Comparison of ENCODE assay signal across 8 cellular contexts in the genomic region with DNA sequence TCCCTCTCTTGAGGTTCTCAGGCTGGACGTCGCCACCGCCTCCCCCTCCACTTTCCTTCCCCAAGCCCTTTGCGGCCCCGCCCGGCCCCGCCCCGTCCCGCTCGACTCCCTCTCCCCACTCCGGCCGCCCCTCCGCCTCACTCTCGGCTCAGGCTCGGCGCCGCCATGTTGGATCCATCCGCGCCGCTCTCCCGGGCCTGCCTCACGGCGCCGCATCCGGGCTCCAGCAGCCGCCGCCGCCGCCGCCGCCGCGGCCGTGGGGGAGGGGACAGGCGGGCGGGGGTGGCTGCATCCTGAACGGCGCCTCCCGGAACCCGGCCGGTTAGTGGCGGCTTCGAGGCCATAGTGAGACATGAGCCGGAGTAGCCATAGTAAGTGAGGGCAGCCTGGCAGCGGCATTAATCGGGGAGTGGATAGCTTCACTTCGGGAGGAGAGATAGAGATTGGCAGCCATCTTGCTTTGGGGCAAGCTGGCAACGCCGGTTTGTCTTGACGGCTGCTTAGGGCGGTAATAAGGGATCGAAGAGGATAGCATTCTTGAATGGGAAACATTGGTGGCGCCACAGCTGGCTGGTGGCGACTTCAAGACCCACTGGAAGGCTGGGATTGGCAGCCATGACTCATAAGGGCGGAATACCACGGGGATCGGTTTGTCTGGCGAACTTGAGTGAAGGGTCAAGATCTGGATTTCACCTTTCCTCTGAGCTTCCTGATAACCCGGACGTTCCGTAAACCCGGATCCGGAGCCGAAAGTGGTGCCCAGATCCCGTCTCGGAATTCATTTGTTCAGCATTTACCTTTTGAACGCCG. TPM values are rescaled to one million over a fixed set of nuclear protein-coding genes. Genes with fewer than 3 reads are reported as not detected.
DNase-seq lines count a peak whose midpoint lies in the region; ATAC-seq and TF ChIP-seq lines count a peak whose summit lies in the region.

TSS of gene DEDD (minus strand) at position 258 of the 810 bp plus-strand sequence. CDS start 8,205 bp downstream, outside the sequence.

- DNase-seq in NCI-H1694 treated with DMSO at 0.1 percent for 48 hours (lab: John Stamatoyannopoulos, UW) (peak; percentile 98), T-helper 17 cell (peak; percentile 81 to 89 (median 86)), amygdala (lab: John Stamatoyannopoulos, UW) (peak; percentile 53 to 97 (median 90)), left ventricle myocardium superior (peak; percentile 95), pulmonary artery endothelial cell (ENCODE audit: low read depth, low spot score) (peak; percentile 91), uterus (peak; percentile 93 to 96)

- intact Hi-C loops in left ventricle myocardium superior (cut with micrococcal nuclease), result no loop called here
- intact Hi-C loops in uterus (cut with DNase I; ENCODE audit: low total_unique reads), result no loop called here

- H3K27ac ChIP-seq in uterus, result peak within 1 kb of the TSS; percentile 97 to 99

- H3K9me3 ChIP-seq in T-helper 17 cell (ENCODE audit: control insufficient read depth, low read length, poor library complexity, severe bottlenecking) (no peaks in the 10 kb centered on the region), uterus (no peaks in the 10 kb centered on the region)

- peaks cover 0 to 10% of the 10 kb centered on the region in 2 donors for H3K4me1 ChIP-seq in uterus

- peak; percentile 68 for TF ChIP-seq POLR2A in GM15510 (IDR thresholded peaks at IDR 0.05; ENCODE audit: borderline replicate concordance, extremely low read depth, insufficient read length)
- TF ChIP-seq POLR2A in uterus (IDR thresholded peaks at IDR 0.05), result peak; percentile 54 to 64

- ATAC-seq in HG02885 (IDR thresholded peaks at IDR 0.05; ENCODE audit: poor library complexity, unreplicated experiment) (peak; percentile 94), T-helper 17 cell (peak; percentile 97), left ventricle myocardium superior (peak; percentile 94)

- peak within 1 kb of the TSS; percentile 87 to 89 for H3K4me3 ChIP-seq in uterus

- peaks cover 33% of the 10 kb centered on the region for H3K4me1 Mint-ChIP-seq in T-helper 17 cell

- H3K36me3 ChIP-seq in uterus, result no peaks in the 10 kb centered on the region

- H3K27me3 Mint-ChIP-seq in T-helper 17 cell, result no peaks in the 10 kb centered on the region

- no peaks in the 10 kb centered on the region for H3K27me3 ChIP-seq in uterus

- H3K36me3 Mint-ChIP-seq in T-helper 17 cell (ENCODE audit: low read depth), result peaks cover 3% of the 10 kb centered on the region

- peak in 1 of 4 experiments; percentile 20 for TF ChIP-seq CTCF in uterus (IDR thresholded peaks at IDR 0.05)

- H3K4me3 Mint-ChIP-seq in T-helper 17 cell, result no peak within 1 kb of the TSS

- no peak within 1 kb of the TSS for H3K27ac Mint-ChIP-seq in T-helper 17 cell

RNA-seq across cellular contexts. Expression of gene DEDD, which starts in this region (rescaled TPM):
- total RNA-seq in T-helper 17 cell, result 10 to 100 TPM; 32.9 to 40.0 TPM
- 29.3 TPM for total RNA-seq in left ventricle myocardium superior
- 38.8 and 56.2 TPM in 2 replicates for total RNA-seq in pulmonary artery endothelial cell
- 10 to 100 TPM in 3 of 4 donors, 1 to 10 TPM in 1; 4.4 to 42.2 (median 36.1) TPM for total RNA-seq in uterus

Comparison
In these comparisons a context has a peak if more than half of its experiments do, and no peak if none do; other contexts are left out.
1. Peak in every context shown above with its lines: DNase-seq, ATAC-seq, H3K4me3 ChIP-seq and H3K27ac ChIP-seq.